Comparison of ENCODE assay signal across 16 cellular contexts in the genomic region with DNA sequence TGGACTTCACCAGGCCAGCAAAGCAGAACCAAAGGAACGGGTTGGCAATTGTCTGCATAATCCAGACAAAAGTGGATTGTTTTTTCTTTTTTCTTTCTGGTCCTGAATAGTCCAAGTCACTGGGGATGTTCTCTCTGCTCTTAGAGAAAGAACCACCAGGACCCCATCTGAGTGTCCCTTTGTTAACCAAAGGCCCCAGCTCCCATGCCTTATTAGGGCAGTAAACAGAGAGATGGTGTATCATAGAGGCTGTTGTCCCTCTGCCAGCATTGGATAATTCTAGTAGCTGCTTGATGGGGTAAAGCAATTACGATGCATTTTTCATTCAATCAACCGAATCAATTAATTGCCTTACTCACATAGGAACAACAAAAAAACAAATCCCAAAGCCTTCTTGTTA.
A peak's percentile ranks its signal among the peaks of the same experiment; 100 is the strongest.
DNase-seq lines count a peak whose midpoint lies in the region.
"Had no signal": no experiment of that assay in that cellular context is flagged by ENCODE, and none has a peak within 500 bp of the region (broad histone marks: within the 10 kb centered on the region; RNA-seq: fewer than 3 reads in every experiment).

No MANE protein-coding gene starts in this region.

- H3K27ac ChIP-seq in caudate nucleus (ENCODE audit: low read depth, low read length), result peak overlapping the region; percentile 96

- DNase-seq in caudate nucleus (lab: John Stamatoyannopoulos, UW) (peak in 46 of 61 donors; percentile 6 to 82 (median 38)), hippocampal formation (lab: John Stamatoyannopoulos, UW) (peak; percentile 58 to 85), occipital lobe (lab: John Stamatoyannopoulos, UW) (peak; percentile 6), hepatic stellate cell (ENCODE audit: low spot score) (no peak), NCI-H2227 treated with DMSO at 0.1 percent for 48 hours (lab: John Stamatoyannopoulos, UW) (no peak), COR-L47 (lab: John Stamatoyannopoulos, UW) (no peak)
- no peak for DNase-seq in stimulated activated CD4-positive, alpha-beta T cell treated with anti-CD3 and anti-CD28 coated beads, Interleukin-2, amount 100 ng/mL, for 48 hours
- DNase-seq: Caco-2; CD4-positive, alpha-beta T cell; DND-41; NCI-H1105; NCI-H146; NCI-H2029; NCI-H226; NCI-H510A treated with DMSO at 0.1 percent for 48 hours; NCI-H748 treated with DMSO at 0.1 percent for 48 hours had no signal

Comparison
In these comparisons a context has a peak if more than half of its experiments do, and no peak if none do; other contexts are left out.
1. DNase-seq: peak in caudate nucleus (46 of 61), hippocampal formation (2 of 2) and occipital lobe (single experiment); none in hepatic stellate cell (single experiment), NCI-H2227 treated with DMSO at 0.1 percent for 48 hours (single experiment), COR-L47 (single experiment) and stimulated activated CD4-positive, alpha-beta T cell treated with anti-CD3 and anti-CD28 coated beads, Interleukin-2, amount 100 ng/mL, for 48 hours (0 of 2).